8 cellular contexts compared by ENCODE assay signal in genomic region chr10:28533571-28534304, GRCh38. TPM values are rescaled to one million over a fixed set of nuclear protein-coding genes. Genes with fewer than 3 reads are reported as not detected.
A peak's percentile ranks its signal among the peaks of the same experiment; 100 is the strongest.
DNase-seq lines count a peak whose midpoint lies in the region.

No MANE protein-coding gene starts in this region.

- H4K8ac ChIP-seq in mesenchymal stem cell (ENCODE audit: low read length) = peak overlapping the region; percentile 94

- H2AK5ac ChIP-seq in mesenchymal stem cell (ENCODE audit: low read length, severe bottlenecking) = no peak overlapping the region

- peak overlapping the region; percentile 99 to 100 for H3K4ac ChIP-seq in mesenchymal stem cell (ENCODE audit: low read depth in 1 of 2, low read length in 2 of 2)

- peak overlapping the region; percentile 69 for H2BK15ac ChIP-seq in mesenchymal stem cell (ENCODE audit: low read depth, poor library complexity, severe bottlenecking)

- peak overlapping the region; percentile 74 for H3K27ac ChIP-seq in mesenchymal stem cell (ENCODE audit: low read length, poor library complexity, severe bottlenecking)

- peaks cover 3% of the 10 kb centered on the region for H3K4me1 ChIP-seq in mesenchymal stem cell (ENCODE audit: control insufficient read depth, insufficient read depth, low read depth, low read length)

- H3K27me3 ChIP-seq in H7 (ENCODE audit: control insufficient read depth, insufficient read depth, low read length) (no peaks in the 10 kb centered on the region), mesenchymal stem cell (ENCODE audit: control insufficient read depth in 1 of 2, insufficient read depth in 1 of 2, low read length in 2 of 2) (no peaks in the 10 kb centered on the region)

- peak overlapping the region; percentile 94 for H4K91ac ChIP-seq in mesenchymal stem cell (ENCODE audit: low read length)

- peak overlapping the region; percentile 98 to 100 for H3K18ac ChIP-seq in mesenchymal stem cell (ENCODE audit: low read depth in 1 of 2, low read length in 2 of 2)

- peak overlapping the region; percentile 76 for H2AFZ ChIP-seq in mesenchymal stem cell (ENCODE audit: low read depth, low read length)

- peak overlapping the region; percentile 99 for H3K9ac ChIP-seq in mesenchymal stem cell (ENCODE audit: low read length)

- under 1% methylated on average over 49 of the region's 64 CpGs for WGBS in mesenchymal stem cell

- peak overlapping the region; percentile 57 for H3K4me2 ChIP-seq in mesenchymal stem cell (ENCODE audit: low read length, poor library complexity, severe bottlenecking)

- H3K14ac ChIP-seq in mesenchymal stem cell (ENCODE audit: low read length in 2 of 2) = peak overlapping the region; percentile 99 to 100

- no peak overlapping the region for H2BK5ac ChIP-seq in mesenchymal stem cell (ENCODE audit: low read depth, low read length, poor library complexity, severe bottlenecking)

- H2BK120ac ChIP-seq in mesenchymal stem cell (ENCODE audit: low read depth, low read length) = peak overlapping the region; percentile 98

- peaks cover 6% of the 10 kb centered on the region for H3K79me1 ChIP-seq in mesenchymal stem cell (replicated peaks; ENCODE audit: low read length, poor library complexity, severe bottlenecking)

- no peaks in the 10 kb centered on the region for H3K9me3 ChIP-seq in mesenchymal stem cell (ENCODE audit: control insufficient read depth, low read length)

- H3K4me3 ChIP-seq in H7 (ENCODE audit: insufficient read depth, low read depth, low read length) = peak overlapping the region; percentile 91
- peak overlapping the region; percentile 95 to 98 for H3K4me3 ChIP-seq in mesenchymal stem cell (ENCODE audit: insufficient read depth in 1 of 2, low read depth in 1 of 2, low read length in 2 of 2)

- H3K36me3 ChIP-seq in H7 (replicated peaks; ENCODE audit: control insufficient read depth, insufficient read depth, low read length) (peaks cover 25% of the 10 kb centered on the region), mesenchymal stem cell (ENCODE audit: control insufficient read depth in 1 of 2, insufficient read depth in 2 of 2, low read depth in 1 of 2, low read length in 2 of 2) (peaks cover 10 to 49% of the 10 kb centered on the region in 2 experiments)

- H3K23ac ChIP-seq in mesenchymal stem cell (ENCODE audit: low read length in 2 of 2) = peak overlapping the region in 1 of 2 experiments; percentile 94

- no peak overlapping the region for H2BK12ac ChIP-seq in mesenchymal stem cell (ENCODE audit: low read length in 2 of 2)

- DNase-seq in DMS114 treated with DMSO at 0.1 percent for 48 hours (lab: John Stamatoyannopoulos, UW; ENCODE audit: unreplicated experiment) (peak; percentile 30), H7 (peak; percentile 81), NCI-H1092 (lab: John Stamatoyannopoulos, UW) (peak; percentile 7), mesenchymal stem cell (peak; percentile 61), HPDE6-E6E7 (ENCODE audit: extremely low spot score) (no peak)
- DNase-seq in activated CD8-positive, alpha-beta memory T cell treated with anti-CD3 and anti-CD28 coated beads for 4 hours (ENCODE audit: low read depth in 2 of 2) = peak; percentile 34 to 53
- DNase-seq in effector CD8-positive, alpha-beta T cell (lab: John Stamatoyannopoulos, UW) = peak; percentile 55
- peak; percentile 43 for DNase-seq in stimulated activated CD8-positive, alpha-beta memory T cell treated with anti-CD3 and anti-CD28 coated beads, Interleukin-12 subunit alpha, Interleukin-12 subunit beta, amount 100 ng/mL, for 1 hour (ENCODE audit: low read depth)

RNA-seq across cellular contexts. Expression of gene WAC, which starts 0.8 kb away (rescaled TPM):
- total RNA-seq in H7 (2014; rRNA removed; shearing (Covaris generic)) = 71.0 and 99.9 TPM in 2 replicates
- 94.3 TPM for polyA plus RNA-seq in mesenchymal stem cell (2013, experiment 1 of 2)
- 90.8 TPM for polyA plus RNA-seq in mesenchymal stem cell (2013, experiment 2 of 2)
